In the genomic region with DNA sequence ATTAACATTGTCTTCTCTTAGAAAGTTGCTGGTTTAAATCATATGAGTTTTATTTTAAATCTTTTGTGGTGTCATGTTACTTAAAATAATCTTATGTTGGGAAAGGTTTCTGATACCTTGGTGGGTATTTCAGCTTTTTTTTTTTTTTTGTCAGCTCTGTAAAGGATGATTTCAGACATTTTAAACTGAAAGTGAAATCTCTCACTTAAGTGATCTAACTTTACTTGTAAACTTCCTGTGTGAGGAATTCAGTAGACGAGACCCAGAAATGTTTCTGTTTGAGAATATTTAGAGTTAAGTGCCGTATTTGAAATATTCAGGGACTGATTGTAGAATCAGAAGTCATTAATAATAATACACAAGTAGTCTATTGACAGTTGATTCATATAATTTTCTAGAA, we compare ENCODE assay signal across 2 cellular contexts.
TF ChIP-seq lines count a peak whose summit lies in the region.

No MANE protein-coding gene starts in this region.

TF ChIP-seq in liver, 16 proteins besides CTCF, POLR2A, EP300 and RAD21:
- TF ChIP-seq FOXA1 (IDR thresholded peaks at IDR 0.05) (no peak), JUND (IDR thresholded peaks at IDR 0.05) (no peak), GABPA (IDR thresholded peaks at IDR 0.05 in 1 of 2, conservative IDR thresholded peaks at IDR 0.05 in 1 of 2) (no peak), NR2F2 (IDR thresholded peaks at IDR 0.05) (no peak), RXRA (IDR thresholded peaks at IDR 0.05) (no peak), HNF4A (conservative IDR thresholded peaks at IDR 0.05) (no peak), HNF4G (IDR thresholded peaks at IDR 0.05) (no peak), ATF3 (IDR thresholded peaks at IDR 0.05) (no peak), TAF1 (conservative IDR thresholded peaks at IDR 0.05) (no peak), SP1 (IDR thresholded peaks at IDR 0.05) (no peak), EGR1 (IDR thresholded peaks at IDR 0.05; ENCODE audit: low read depth in 2 of 2) (no peak), FOXA2 (IDR thresholded peaks at IDR 0.05) (no peak), YY1 (IDR thresholded peaks at IDR 0.05) (no peak)
- TF ChIP-seq, protein P1, sequence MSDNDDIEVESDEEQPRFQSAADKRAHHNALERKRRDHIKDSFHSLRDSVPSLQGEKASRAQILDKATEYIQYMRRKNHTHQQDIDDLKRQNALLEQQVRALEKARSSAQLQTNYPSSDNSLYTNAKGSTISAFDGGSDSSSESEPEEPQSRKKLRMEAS (IDR thresholded peaks at IDR 0.05), result no peak
- TF ChIP-seq, protein P2, sequence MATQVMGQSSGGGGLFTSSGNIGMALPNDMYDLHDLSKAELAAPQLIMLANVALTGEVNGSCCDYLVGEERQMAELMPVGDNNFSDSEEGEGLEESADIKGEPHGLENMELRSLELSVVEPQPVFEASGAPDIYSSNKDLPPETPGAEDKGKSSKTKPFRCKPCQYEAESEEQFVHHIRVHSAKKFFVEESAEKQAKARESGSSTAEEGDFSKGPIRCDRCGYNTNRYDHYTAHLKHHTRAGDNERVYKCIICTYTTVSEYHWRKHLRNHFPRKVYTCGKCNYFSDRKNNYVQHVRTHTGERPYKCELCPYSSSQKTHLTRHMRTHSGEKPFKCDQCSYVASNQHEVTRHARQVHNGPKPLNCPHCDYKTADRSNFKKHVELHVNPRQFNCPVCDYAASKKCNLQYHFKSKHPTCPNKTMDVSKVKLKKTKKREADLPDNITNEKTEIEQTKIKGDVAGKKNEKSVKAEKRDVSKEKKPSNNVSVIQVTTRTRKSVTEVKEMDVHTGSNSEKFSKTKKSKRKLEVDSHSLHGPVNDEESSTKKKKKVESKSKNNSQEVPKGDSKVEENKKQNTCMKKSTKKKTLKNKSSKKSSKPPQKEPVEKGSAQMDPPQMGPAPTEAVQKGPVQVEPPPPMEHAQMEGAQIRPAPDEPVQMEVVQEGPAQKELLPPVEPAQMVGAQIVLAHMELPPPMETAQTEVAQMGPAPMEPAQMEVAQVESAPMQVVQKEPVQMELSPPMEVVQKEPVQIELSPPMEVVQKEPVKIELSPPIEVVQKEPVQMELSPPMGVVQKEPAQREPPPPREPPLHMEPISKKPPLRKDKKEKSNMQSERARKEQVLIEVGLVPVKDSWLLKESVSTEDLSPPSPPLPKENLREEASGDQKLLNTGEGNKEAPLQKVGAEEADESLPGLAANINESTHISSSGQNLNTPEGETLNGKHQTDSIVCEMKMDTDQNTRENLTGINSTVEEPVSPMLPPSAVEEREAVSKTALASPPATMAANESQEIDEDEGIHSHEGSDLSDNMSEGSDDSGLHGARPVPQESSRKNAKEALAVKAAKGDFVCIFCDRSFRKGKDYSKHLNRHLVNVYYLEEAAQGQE (IDR thresholded peaks at IDR 0.05), result no peak
TF ChIP-seq in liver: peak in this region for 0.

TF ChIP-seq in HepG2, 621 proteins besides CTCF, POLR2A, EP300 and RAD21:
- TF ChIP-seq ZNF781 (CRISPR knock-in tag; IDR thresholded peaks at IDR 0.05; ENCODE audit: borderline replicate concordance, not compliant biosample characterization) (no peak), ZNF670 (CRISPR knock-in tag; IDR thresholded peaks at IDR 0.05; ENCODE audit: borderline replicate concordance) (no peak), ASH2L (IDR thresholded peaks at IDR 0.05; ENCODE audit: insufficient read length, low read depth, low read length) (no peak), SIX4 (CRISPR knock-in tag; IDR thresholded peaks at IDR 0.05) (no peak), ZBTB3 (CRISPR knock-in tag; IDR thresholded peaks at IDR 0.05; ENCODE audit: borderline replicate concordance, low read depth) (no peak)
